9 cellular contexts compared by ENCODE assay signal in genomic region chr6:71250050-71250689, GRCh38. TPM values are rescaled to one million over a fixed set of nuclear protein-coding genes. Genes with fewer than 3 reads are reported as not detected.
DNase-seq lines count a peak whose midpoint lies in the region; ATAC-seq lines count a peak whose summit lies in the region.
"Had no signal": no experiment of that assay in that cellular context is flagged by ENCODE, and none has a peak within 500 bp of the region (broad histone marks: within the 10 kb centered on the region; RNA-seq: fewer than 3 reads in every experiment).

No MANE protein-coding gene starts in this region.

- peaks cover 0 to 2% (median 0%) of the 10 kb centered on the region in 5 donors for H3K9me3 Mint-ChIP-seq in CD8-positive, alpha-beta memory T cell

- H3K36me3 Mint-ChIP-seq in CD8-positive, alpha-beta memory T cell = peaks cover 0 to 3% (median 0%) of the 10 kb centered on the region in 3 donors

- H3K4me1 Mint-ChIP-seq in CD8-positive, alpha-beta memory T cell = peaks cover 9 to 12% (median 9%) of the 10 kb centered on the region in 3 donors

- H3K9me3 ChIP-seq in CD8-positive, alpha-beta memory T cell (ENCODE audit: low read length) = no peaks in the 10 kb centered on the region

- no peak for DNase-seq in CD8-positive, alpha-beta memory T cell
- DNase-seq in SIG-M5 (lab: John Stamatoyannopoulos, UW) = peak; percentile 19
- peak; percentile 49 for DNase-seq in fibroblast of the conjunctiva (ENCODE audit: low read depth)
- DNase-seq in putamen (ENCODE audit: low spot score) = peak; percentile 48
- DNase-seq in NCI-H774 (lab: John Stamatoyannopoulos, UW) = no peak
- DNase-seq in G401 (ENCODE audit: low spot score) = no peak
- DNase-seq: activated CD4-positive, alpha-beta T cell treated with anti-CD3 and anti-CD28 coated beads for 48 hours had no signal

- H3K27me3 ChIP-seq in CD8-positive, alpha-beta memory T cell (ENCODE audit: insufficient read depth, low read length, poor library complexity, severe bottlenecking) = no peaks in the 10 kb centered on the region

- H3K4me3 Mint-ChIP-seq in CD8-positive, alpha-beta memory T cell = peak overlapping the region in 3 of 7 donors; percentile 19 to 29 (median 24)

- peak overlapping the region in 6 of 8 donors; percentile 22 to 88 (median 56) for H3K27ac Mint-ChIP-seq in CD8-positive, alpha-beta memory T cell

- ATAC-seq in GM21529 (IDR thresholded peaks at IDR 0.05; ENCODE audit: unreplicated experiment) (no peak), HG02610 (IDR thresholded peaks at IDR 0.05; ENCODE audit: unreplicated experiment) (no peak)

- POLR2A ChIA-PET in CD8-positive, alpha-beta memory T cell (lab: Charles Lee) = no interaction called here

- no peak overlapping the region for H3K4me3 ChIP-seq in CD8-positive, alpha-beta memory T cell (ENCODE audit: low read length)

- in situ Hi-C loops in G401 (cut with HindIII; ENCODE audit: low sequenced_read_pairs) = no loop called here

- H3K4me1 ChIP-seq in CD8-positive, alpha-beta memory T cell (ENCODE audit: insufficient read depth, low read length) = no peaks in the 10 kb centered on the region

- CTCF ChIA-PET in CD8-positive, alpha-beta memory T cell (lab: Charles Lee) = interaction anchor here (0.9 kb wide), 1 partner anchor 38 kb away, joined by 3 read pairs; the partner anchor contains the start of gene OGFRL1

- no peak overlapping the region for H3K27ac ChIP-seq in CD8-positive, alpha-beta memory T cell (ENCODE audit: low read depth, low read length)

- H3K36me3 ChIP-seq in CD8-positive, alpha-beta memory T cell (ENCODE audit: insufficient read depth, low read length) = no peaks in the 10 kb centered on the region

- H3K27me3 Mint-ChIP-seq in CD8-positive, alpha-beta memory T cell = peaks cover 2 to 22% of the 10 kb centered on the region in 2 donors

RNA-seq across cellular contexts. Expression of gene OGFRL1, which starts 38.4 kb away (rescaled TPM):
- total RNA-seq in CD8-positive, alpha-beta memory T cell = 1 to 10 TPM; 5.5 to 5.6 TPM
- polyA plus RNA-seq in CD8-positive, alpha-beta memory T cell = 4.1 TPM
- 0.06 and 0.07 TPM in 2 replicates for total RNA-seq in G401 (2014; rRNA removed; shearing (Covaris generic))

Comparison
In these comparisons a context has a peak if more than half of its experiments do, and no peak if none do; other contexts are left out.
1. DNase-seq: peak in SIG-M5 (single experiment), fibroblast of the conjunctiva (single experiment) and putamen (single experiment); none in CD8-positive, alpha-beta memory T cell (0 of 5), NCI-H774 (single experiment) and G401 (single experiment).